8 cellular contexts compared by ENCODE assay signal in the genomic region with DNA sequence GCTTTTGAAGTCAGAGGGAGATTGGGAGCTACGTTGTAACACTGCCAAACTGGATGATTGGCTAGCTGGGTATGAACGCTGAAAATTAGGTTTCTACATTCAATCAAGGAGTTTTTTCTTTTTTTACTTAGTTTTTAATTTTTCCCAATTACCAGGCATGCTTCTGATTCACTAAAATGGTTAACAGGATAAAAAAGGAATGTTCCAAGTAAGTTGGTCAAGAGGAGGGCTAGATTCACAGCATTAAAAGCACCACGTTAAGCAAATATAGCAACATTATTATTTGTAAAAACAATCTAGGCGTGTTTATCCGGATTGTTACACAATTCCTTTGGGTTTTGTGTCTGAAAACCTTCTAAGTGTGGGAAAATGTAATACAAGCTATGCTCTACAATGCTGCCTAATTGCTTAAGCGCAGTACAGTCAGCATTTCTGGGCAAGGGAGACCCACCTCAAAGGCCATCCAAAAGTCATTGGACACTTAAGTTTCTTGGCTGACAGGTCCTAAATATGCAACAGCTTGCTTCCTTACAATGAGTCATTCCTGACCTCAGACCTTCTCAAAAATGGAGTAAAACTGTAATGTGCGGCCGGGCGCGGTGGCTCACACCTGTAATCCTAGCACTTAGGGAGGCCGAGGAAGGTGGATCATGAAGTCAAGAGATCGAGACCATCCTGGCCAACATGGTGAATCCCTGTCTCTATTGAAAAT. TPM values are rescaled to one million over a fixed set of nuclear protein-coding genes. Genes with fewer than 3 reads are reported as not detected.
DNase-seq lines count a peak whose midpoint lies in the region; ATAC-seq and TF ChIP-seq lines count a peak whose summit lies in the region.

No MANE protein-coding gene starts in this region.

- no peak for TF ChIP-seq CTCF in activated CD8-positive, alpha-beta T cell treated with anti-CD3 and anti-CD28 coated beads for 36 hours (IDR thresholded peaks at IDR 0.05)
- TF ChIP-seq CTCF in parathyroid adenoma (IDR thresholded peaks at IDR 0.05), result no peak

- H3K27ac ChIP-seq in parathyroid adenoma, result peak overlapping the region; percentile 85

- peaks cover 18% of the 10 kb centered on the region for H3K4me1 ChIP-seq in parathyroid adenoma

- no peaks in the 10 kb centered on the region for H3K36me3 ChIP-seq in parathyroid adenoma (ENCODE audit: control insufficient read depth, insufficient read depth, low read length)

- no peaks in the 10 kb centered on the region for H3K27me3 ChIP-seq in parathyroid adenoma (ENCODE audit: control insufficient read depth, insufficient read depth, low read length)

- H3K4me2 ChIP-seq in parathyroid adenoma (ENCODE audit: low read length), result peak overlapping the region; percentile 63

- peaks cover 41% of the 10 kb centered on the region for H3K4me1 Mint-ChIP-seq in activated CD8-positive, alpha-beta T cell treated with anti-CD3 and anti-CD28 coated beads for 36 hours (ENCODE audit: low read depth)

- H3K4me3 Mint-ChIP-seq in activated CD8-positive, alpha-beta T cell treated with anti-CD3 and anti-CD28 coated beads for 36 hours, result peak overlapping the region; percentile 97

- POLR2A ChIA-PET in activated CD8-positive, alpha-beta T cell treated with anti-CD3 and anti-CD28 coated beads for 36 hours (lab: Charles Lee), result interaction anchor here (0.5 to 12.7 kb wide), 31 partner anchors 10 to 243 kb away, joined by 3 to 263 read pairs (median 7); a partner anchor contains a TSS

- CTCF ChIA-PET in activated CD8-positive, alpha-beta T cell treated with anti-CD3 and anti-CD28 coated beads for 36 hours (lab: Charles Lee), result interaction anchor here (5.5 kb wide), 1 partner anchor 66 kb away, joined by 37 read pairs; a partner anchor contains a TSS

- no peaks in the 10 kb centered on the region for H3K27me3 Mint-ChIP-seq in activated CD8-positive, alpha-beta T cell treated with anti-CD3 and anti-CD28 coated beads for 36 hours

- H3K9me3 Mint-ChIP-seq in activated CD8-positive, alpha-beta T cell treated with anti-CD3 and anti-CD28 coated beads for 36 hours, result no peaks in the 10 kb centered on the region

- intact Hi-C loops in activated CD8-positive, alpha-beta T cell treated with anti-CD3 and anti-CD28 coated beads for 36 hours (cut with micrococcal nuclease), result loop anchor here (5.0 to 10.0 kb wide), 2 partner anchors 82 to 185 kb away; a partner anchor contains a TSS

- peak overlapping the region; percentile 95 for H3K27ac Mint-ChIP-seq in activated CD8-positive, alpha-beta T cell treated with anti-CD3 and anti-CD28 coated beads for 36 hours

- H3K9ac ChIP-seq in parathyroid adenoma, result no peak overlapping the region

- peaks cover 17% of the 10 kb centered on the region for H3K79me2 ChIP-seq in parathyroid adenoma

- peaks cover 57% of the 10 kb centered on the region for H3K36me3 Mint-ChIP-seq in activated CD8-positive, alpha-beta T cell treated with anti-CD3 and anti-CD28 coated beads for 36 hours (ENCODE audit: low read depth)

- DNase-seq in A172 (ENCODE audit: low spot score), result peak; percentile 55
- peak; percentile 60 for DNase-seq in HS-5 (ENCODE audit: low read depth)
- DNase-seq in activated CD8-positive, alpha-beta T cell treated with anti-CD3 and anti-CD28 coated beads for 36 hours, result peak; percentile 63
- peak; percentile 98 for DNase-seq in fibroblast of peridontal ligament (ENCODE audit: extremely low read depth)
- DNase-seq in NCI-H1048 (lab: John Stamatoyannopoulos, UW), result no peak

- no peaks in the 10 kb centered on the region for H3K9me3 ChIP-seq in parathyroid adenoma (ENCODE audit: control insufficient read depth, low read length)

- H3K4me3 ChIP-seq in parathyroid adenoma (ENCODE audit: low read depth, low read length), result peak overlapping the region; percentile 67

- H2AFZ ChIP-seq in parathyroid adenoma, result no peak overlapping the region

- ATAC-seq in activated CD8-positive, alpha-beta T cell treated with anti-CD3 and anti-CD28 coated beads for 36 hours, result no peak
- ATAC-seq in HG03457 (IDR thresholded peaks at IDR 0.05; ENCODE audit: unreplicated experiment) (no peak), GM19463 (IDR thresholded peaks at IDR 0.05; ENCODE audit: unreplicated experiment) (no peak)

RNA-seq across cellular contexts. Expression of a gene that starts 1.2 kb away (rescaled TPM):
- total RNA-seq in A172 (2014; rRNA removed; shearing (Covaris generic)), result 2,135 and 2,569 TPM in 2 replicates
- 1,000 to 10,000 TPM; 4,421 to 4,585 TPM for total RNA-seq in activated CD8-positive, alpha-beta T cell treated with anti-CD3 and anti-CD28 coated beads for 36 hours

RNA-seq across cellular contexts. Expression of a gene that starts 5.2 kb away (rescaled TPM):
- 41.5 and 43.4 TPM in 2 replicates for total RNA-seq in A172 (2014; rRNA removed; shearing (Covaris generic))
- total RNA-seq in activated CD8-positive, alpha-beta T cell treated with anti-CD3 and anti-CD28 coated beads for 36 hours, result 100 to 1,000 TPM; 130 to 137 TPM
